ENCODE assay signal across 27 cellular contexts in the genomic region with DNA sequence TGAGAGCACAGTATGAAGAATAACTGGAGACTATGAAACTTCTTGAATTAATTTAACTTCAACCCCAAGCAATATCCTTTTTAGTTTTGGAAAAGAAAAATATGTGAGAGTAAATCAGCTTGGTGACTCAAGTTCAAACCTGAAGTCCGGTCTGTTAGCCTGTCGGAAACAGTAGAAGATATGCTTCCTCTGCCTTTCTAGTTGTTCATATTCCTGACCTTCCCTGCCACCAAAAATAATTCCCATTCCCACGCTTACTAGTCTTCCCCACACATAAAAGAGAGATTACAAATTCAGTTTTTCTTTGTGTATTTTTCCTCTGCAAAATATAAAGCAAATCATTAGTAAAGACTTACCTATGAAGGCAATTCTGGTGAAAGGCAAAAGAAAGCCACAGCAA. TPM values are rescaled to one million over a fixed set of nuclear protein-coding genes. Genes with fewer than 3 reads are reported as not detected.
"Had no signal": no experiment of that assay in that cellular context is flagged by ENCODE, and none has a peak within 500 bp of the region (broad histone marks: within the 10 kb centered on the region; RNA-seq: fewer than 3 reads in every experiment).

No MANE protein-coding gene starts in this region.

- H3K27ac Mint-ChIP-seq: naive thymus-derived CD4-positive, alpha-beta T cell; natural killer cell treated with Interleukin-12 subunit alpha and Interleukin-12 subunit beta and Interleukin-15 and Interleukin-18, amount 100 ng/mL, for 72 hours; stimulated activated memory B cell treated with anti-CD40 and anti-IgM and Interleukin-4, amounts not matched to agents 10 μg/mL and 1 μg/mL and 100 μg/mL, for 72 hours; stimulated activated naive CD8-positive, alpha-beta T cell treated with anti-CD3 and anti-CD28 coated beads, Interleukin-15, amount 100 ng/mL, for 72 hours had no signal

- H3K27ac ChIP-seq: heart left ventricle, left ventricle myocardium inferior, pancreas, prostate gland, skin epidermis, tibial nerve, upper lobe of left lung, vagina had no signal

- H3K4me3 Mint-ChIP-seq: naive thymus-derived CD4-positive, alpha-beta T cell; natural killer cell treated with Interleukin-12 subunit alpha and Interleukin-12 subunit beta and Interleukin-15 and Interleukin-18, amount 100 ng/mL, for 72 hours; stimulated activated memory B cell treated with anti-CD40 and anti-IgM and Interleukin-4, amounts not matched to agents 10 μg/mL and 1 μg/mL and 100 μg/mL, for 72 hours; stimulated activated naive CD8-positive, alpha-beta T cell treated with anti-CD3 and anti-CD28 coated beads, Interleukin-15, amount 100 ng/mL, for 72 hours had no signal

- DNase-seq: heart left ventricle; islet precursor cell; left ventricle myocardium inferior; mesendoderm; midbrain; mucosa of descending colon; naive thymus-derived CD4-positive, alpha-beta T cell; pancreas; posterior cingulate gyrus; retina; right cardiac atrium; stimulated activated CD4-positive, alpha-beta T cell treated with anti-CD3 and anti-CD28 coated beads, Interleukin-1b, Interleukin-23, amount 100 ng/mL, for 48 hours; stimulated activated CD4-positive, alpha-beta T cell treated with anti-CD3 and anti-CD28 coated beads, Interleukin-2, amount 100 ng/mL, for 48 hours; stimulated activated CD4-positive, alpha-beta T cell treated with anti-CD3 and anti-CD28 coated beads, Interleukin-4, amount 100 ng/mL, for 4 hours; stimulated activated CD8-positive, alpha-beta memory T cell treated with anti-CD3 and anti-CD28 coated beads, Interleukin-4, amount 100 ng/mL, for 48 hours; stimulated activated naive CD4-positive, alpha-beta T cell treated with Interleukin-2 at 50 U/mL for 16 hours; stimulated activated naive CD8-positive, alpha-beta T cell treated with anti-CD3 and anti-CD28 coated beads, Interleukin-15, amount 100 ng/mL, for 72 hours; substantia nigra; upper lobe of left lung had no signal

- H3K9me3 ChIP-seq: mucosa of descending colon, pancreas, prostate gland, vagina had no signal

- H3K4me1 ChIP-seq: pancreas, prostate gland had no signal

- H3K36me3 ChIP-seq: heart left ventricle, left ventricle myocardium inferior, pancreas, prostate gland, tibial nerve, upper lobe of left lung, vagina had no signal

- H3K4me3 ChIP-seq: heart left ventricle, left ventricle myocardium inferior, lung, mucosa of descending colon, pancreas, prostate gland, skin epidermis, tibial nerve, upper lobe of left lung, vagina had no signal

- H3K27me3 ChIP-seq: tibial nerve, upper lobe of left lung, vagina had no signal

- ATAC-seq: heart left ventricle; mucosa of descending colon; naive thymus-derived CD4-positive, alpha-beta T cell; natural killer cell treated with Interleukin-12 subunit alpha and Interleukin-12 subunit beta and Interleukin-15 and Interleukin-18, amount 100 ng/mL, for 72 hours; pancreas; right cardiac atrium; sciatic nerve; stimulated activated memory B cell treated with anti-CD40 and anti-IgM and Interleukin-4, amounts not matched to agents 10 μg/mL and 1 μg/mL and 100 μg/mL, for 72 hours; stimulated activated naive CD8-positive, alpha-beta T cell treated with anti-CD3 and anti-CD28 coated beads, Interleukin-15, amount 100 ng/mL, for 72 hours had no signal

RNA-seq across cellular contexts. Expression of a gene that starts 3.6 kb away (rescaled TPM):
- total RNA-seq: naive thymus-derived CD4-positive, alpha-beta T cell; natural killer cell treated with Interleukin-12 subunit alpha and Interleukin-12 subunit beta and Interleukin-15 and Interleukin-18, amount 100 ng/mL, for 72 hours had no signal
- polyA plus RNA-seq: naive thymus-derived CD4-positive, alpha-beta T cell had no signal
